ENCODE assay signal across 1 cellular context in the genomic region with DNA sequence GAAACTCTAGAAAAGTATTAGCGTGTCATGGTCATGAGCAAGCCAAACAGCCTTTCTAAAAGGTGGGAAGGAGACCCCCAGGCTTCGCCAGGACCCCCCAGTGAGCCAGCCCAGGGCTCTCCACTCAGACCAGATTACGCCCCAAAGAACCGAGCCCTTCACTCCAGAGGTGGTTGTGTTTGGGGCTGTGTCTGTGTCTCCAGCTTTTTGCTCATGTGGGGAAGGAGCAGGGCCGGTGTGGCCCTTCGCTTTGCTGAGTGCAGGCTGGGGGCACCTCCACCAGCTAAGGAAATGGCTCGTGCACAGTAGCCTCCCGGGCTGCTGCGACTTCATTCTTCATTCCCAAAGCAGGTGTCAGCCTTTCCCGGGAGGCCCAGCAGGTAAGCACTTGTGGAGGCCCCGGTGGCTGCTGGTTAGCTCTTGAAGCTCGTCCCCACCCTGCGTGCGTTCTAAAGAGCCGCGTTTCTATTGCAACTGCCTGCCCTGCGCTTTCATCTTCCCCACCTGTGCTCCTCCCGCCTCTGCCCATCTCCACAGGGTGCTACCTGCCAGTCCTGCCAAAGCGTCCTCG.
TF ChIP-seq lines count a peak whose summit lies in the region.

No MANE protein-coding gene starts in this region.

TF ChIP-seq in H1, 55 proteins besides CTCF, POLR2A, EP300 and RAD21:
- TF ChIP-seq, protein P1, sequence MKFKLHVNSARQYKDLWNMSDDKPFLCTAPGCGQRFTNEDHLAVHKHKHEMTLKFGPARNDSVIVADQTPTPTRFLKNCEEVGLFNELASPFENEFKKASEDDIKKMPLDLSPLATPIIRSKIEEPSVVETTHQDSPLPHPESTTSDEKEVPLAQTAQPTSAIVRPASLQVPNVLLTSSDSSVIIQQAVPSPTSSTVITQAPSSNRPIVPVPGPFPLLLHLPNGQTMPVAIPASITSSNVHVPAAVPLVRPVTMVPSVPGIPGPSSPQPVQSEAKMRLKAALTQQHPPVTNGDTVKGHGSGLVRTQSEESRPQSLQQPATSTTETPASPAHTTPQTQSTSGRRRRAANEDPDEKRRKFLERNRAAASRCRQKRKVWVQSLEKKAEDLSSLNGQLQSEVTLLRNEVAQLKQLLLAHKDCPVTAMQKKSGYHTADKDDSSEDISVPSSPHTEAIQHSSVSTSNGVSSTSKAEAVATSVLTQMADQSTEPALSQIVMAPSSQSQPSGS (IDR thresholded peaks at IDR 0.05; ENCODE audit: low read length): no peak
- TF ChIP-seq TBP (IDR thresholded peaks at IDR 0.05; ENCODE audit: low read depth, low read length): 0 out of 2 replicates have a peak, but pooled peaks have one; percentile 9
- TF ChIP-seq, protein P2, sequence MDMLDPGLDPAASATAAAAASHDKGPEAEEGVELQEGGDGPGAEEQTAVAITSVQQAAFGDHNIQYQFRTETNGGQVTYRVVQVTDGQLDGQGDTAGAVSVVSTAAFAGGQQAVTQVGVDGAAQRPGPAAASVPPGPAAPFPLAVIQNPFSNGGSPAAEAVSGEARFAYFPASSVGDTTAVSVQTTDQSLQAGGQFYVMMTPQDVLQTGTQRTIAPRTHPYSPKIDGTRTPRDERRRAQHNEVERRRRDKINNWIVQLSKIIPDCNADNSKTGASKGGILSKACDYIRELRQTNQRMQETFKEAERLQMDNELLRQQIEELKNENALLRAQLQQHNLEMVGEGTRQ (IDR thresholded peaks at IDR 0.05; ENCODE audit: low read length): no peak
- TF ChIP-seq, protein P3, sequence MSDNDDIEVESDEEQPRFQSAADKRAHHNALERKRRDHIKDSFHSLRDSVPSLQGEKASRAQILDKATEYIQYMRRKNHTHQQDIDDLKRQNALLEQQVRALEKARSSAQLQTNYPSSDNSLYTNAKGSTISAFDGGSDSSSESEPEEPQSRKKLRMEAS (IDR thresholded peaks at IDR 0.05): peak; percentile 41; the same call in 1 of the 2 replicates
- TF ChIP-seq, protein P4, sequence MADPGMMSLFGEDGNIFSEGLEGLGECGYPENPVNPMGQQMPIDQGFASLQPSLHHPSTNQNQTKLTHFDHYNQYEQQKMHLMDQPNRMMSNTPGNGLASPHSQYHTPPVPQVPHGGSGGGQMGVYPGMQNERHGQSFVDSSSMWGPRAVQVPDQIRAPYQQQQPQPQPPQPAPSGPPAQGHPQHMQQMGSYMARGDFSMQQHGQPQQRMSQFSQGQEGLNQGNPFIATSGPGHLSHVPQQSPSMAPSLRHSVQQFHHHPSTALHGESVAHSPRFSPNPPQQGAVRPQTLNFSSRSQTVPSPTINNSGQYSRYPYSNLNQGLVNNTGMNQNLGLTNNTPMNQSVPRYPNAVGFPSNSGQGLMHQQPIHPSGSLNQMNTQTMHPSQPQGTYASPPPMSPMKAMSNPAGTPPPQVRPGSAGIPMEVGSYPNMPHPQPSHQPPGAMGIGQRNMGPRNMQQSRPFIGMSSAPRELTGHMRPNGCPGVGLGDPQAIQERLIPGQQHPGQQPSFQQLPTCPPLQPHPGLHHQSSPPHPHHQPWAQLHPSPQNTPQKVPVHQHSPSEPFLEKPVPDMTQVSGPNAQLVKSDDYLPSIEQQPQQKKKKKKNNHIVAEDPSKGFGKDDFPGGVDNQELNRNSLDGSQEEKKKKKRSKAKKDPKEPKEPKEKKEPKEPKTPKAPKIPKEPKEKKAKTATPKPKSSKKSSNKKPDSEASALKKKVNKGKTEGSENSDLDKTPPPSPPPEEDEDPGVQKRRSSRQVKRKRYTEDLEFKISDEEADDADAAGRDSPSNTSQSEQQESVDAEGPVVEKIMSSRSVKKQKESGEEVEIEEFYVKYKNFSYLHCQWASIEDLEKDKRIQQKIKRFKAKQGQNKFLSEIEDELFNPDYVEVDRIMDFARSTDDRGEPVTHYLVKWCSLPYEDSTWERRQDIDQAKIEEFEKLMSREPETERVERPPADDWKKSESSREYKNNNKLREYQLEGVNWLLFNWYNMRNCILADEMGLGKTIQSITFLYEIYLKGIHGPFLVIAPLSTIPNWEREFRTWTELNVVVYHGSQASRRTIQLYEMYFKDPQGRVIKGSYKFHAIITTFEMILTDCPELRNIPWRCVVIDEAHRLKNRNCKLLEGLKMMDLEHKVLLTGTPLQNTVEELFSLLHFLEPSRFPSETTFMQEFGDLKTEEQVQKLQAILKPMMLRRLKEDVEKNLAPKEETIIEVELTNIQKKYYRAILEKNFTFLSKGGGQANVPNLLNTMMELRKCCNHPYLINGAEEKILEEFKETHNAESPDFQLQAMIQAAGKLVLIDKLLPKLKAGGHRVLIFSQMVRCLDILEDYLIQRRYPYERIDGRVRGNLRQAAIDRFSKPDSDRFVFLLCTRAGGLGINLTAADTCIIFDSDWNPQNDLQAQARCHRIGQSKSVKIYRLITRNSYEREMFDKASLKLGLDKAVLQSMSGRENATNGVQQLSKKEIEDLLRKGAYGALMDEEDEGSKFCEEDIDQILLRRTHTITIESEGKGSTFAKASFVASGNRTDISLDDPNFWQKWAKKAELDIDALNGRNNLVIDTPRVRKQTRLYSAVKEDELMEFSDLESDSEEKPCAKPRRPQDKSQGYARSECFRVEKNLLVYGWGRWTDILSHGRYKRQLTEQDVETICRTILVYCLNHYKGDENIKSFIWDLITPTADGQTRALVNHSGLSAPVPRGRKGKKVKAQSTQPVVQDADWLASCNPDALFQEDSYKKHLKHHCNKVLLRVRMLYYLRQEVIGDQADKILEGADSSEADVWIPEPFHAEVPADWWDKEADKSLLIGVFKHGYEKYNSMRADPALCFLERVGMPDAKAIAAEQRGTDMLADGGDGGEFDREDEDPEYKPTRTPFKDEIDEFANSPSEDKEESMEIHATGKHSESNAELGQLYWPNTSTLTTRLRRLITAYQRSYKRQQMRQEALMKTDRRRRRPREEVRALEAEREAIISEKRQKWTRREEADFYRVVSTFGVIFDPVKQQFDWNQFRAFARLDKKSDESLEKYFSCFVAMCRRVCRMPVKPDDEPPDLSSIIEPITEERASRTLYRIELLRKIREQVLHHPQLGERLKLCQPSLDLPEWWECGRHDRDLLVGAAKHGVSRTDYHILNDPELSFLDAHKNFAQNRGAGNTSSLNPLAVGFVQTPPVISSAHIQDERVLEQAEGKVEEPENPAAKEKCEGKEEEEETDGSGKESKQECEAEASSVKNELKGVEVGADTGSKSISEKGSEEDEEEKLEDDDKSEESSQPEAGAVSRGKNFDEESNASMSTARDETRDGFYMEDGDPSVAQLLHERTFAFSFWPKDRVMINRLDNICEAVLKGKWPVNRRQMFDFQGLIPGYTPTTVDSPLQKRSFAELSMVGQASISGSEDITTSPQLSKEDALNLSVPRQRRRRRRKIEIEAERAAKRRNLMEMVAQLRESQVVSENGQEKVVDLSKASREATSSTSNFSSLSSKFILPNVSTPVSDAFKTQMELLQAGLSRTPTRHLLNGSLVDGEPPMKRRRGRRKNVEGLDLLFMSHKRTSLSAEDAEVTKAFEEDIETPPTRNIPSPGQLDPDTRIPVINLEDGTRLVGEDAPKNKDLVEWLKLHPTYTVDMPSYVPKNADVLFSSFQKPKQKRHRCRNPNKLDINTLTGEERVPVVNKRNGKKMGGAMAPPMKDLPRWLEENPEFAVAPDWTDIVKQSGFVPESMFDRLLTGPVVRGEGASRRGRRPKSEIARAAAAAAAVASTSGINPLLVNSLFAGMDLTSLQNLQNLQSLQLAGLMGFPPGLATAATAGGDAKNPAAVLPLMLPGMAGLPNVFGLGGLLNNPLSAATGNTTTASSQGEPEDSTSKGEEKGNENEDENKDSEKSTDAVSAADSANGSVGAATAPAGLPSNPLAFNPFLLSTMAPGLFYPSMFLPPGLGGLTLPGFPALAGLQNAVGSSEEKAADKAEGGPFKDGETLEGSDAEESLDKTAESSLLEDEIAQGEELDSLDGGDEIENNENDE (IDR thresholded peaks at IDR 0.05; ENCODE audit: insufficient replicate concordance, low read length): no peak
- no peak for TF ChIP-seq ZNF274 (IDR thresholded peaks at IDR 0.05; ENCODE audit: borderline replicate concordance, extremely low read depth, low read length)
- no peak for TF ChIP-seq SP2 (IDR thresholded peaks at IDR 0.05; ENCODE audit: low read length)
- TF ChIP-seq SUZ12 (IDR thresholded peaks at IDR 0.05; ENCODE audit: low read length): no peak
- 0 out of 2 replicates have a peak, but pooled peaks have one; percentile 30 for TF ChIP-seq GABPA (IDR thresholded peaks at IDR 0.05; ENCODE audit: borderline replicate concordance, insufficient read depth, low read length)
- peak; percentile 50 for TF ChIP-seq RNF2 (IDR thresholded peaks at IDR 0.05; ENCODE audit: borderline replicate concordance, low read depth, low read length, missing control alignments, poor library complexity, severe bottlenecking)
- 0 out of 4 replicates have a peak, but pooled peaks of 1 of the 2 experiments have one; percentile 68 for TF ChIP-seq HDAC2 (IDR thresholded peaks at IDR 0.05; ENCODE audit: borderline replicate concordance in 1 of 2, low read depth in 2 of 2, low read length in 2 of 2)
- TF ChIP-seq BRCA1 (IDR thresholded peaks at IDR 0.05; ENCODE audit: low read depth, low read length): no peak
- TF ChIP-seq, protein P5, sequence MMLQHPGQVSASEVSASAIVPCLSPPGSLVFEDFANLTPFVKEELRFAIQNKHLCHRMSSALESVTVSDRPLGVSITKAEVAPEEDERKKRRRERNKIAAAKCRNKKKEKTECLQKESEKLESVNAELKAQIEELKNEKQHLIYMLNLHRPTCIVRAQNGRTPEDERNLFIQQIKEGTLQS (IDR thresholded peaks at IDR 0.05; ENCODE audit: insufficient read depth, low read depth, low read length): no peak
- TF ChIP-seq EZH2 (IDR thresholded peaks at IDR 0.05; ENCODE audit: low read depth, low read length, severe bottlenecking): peak; percentile 52
